ENCODE assay signal across 9 cellular contexts in the genomic region with DNA sequence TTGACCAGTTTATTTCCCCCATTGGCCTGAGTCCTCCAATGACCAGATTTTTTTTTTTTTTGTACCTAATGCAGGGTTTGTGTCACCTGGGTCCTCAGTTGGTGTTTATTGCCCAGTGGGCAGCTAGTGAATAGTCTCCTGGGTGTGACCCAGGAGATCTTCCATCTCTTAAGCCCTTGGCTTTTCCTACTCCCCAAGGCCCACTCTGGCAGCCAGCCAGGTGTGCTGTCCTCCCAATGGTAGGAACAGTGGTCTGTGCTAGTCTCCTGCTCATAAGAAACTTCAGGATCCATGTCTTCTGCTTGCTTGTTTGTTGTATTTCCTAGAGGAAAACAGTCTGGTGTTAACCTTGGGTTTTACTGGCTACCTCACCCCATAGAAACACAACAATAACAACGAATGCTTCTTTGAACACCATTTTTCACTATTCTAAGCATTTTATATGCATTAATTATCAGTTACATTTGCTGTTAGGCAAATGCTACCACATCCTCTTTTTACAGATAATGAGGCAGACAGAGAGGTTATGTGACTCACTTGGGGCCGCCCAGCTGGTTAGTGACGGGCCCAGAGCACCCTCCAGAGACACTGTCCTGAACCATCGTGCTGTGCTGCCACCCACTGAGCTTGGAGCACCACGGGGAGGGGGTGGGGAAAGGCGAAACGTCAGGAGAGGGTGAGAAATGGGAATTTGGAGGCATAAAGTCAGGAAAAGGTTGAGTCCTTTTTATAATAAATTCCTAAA.
DNase-seq lines count a peak whose midpoint lies in the region; ATAC-seq and TF ChIP-seq lines count a peak whose summit lies in the region.
"Had no signal": no experiment of that assay in that cellular context is flagged by ENCODE, and none has a peak within 500 bp of the region (broad histone marks: within the 10 kb centered on the region; RNA-seq: fewer than 3 reads in every experiment).

No MANE protein-coding gene starts in this region.

- POLR2A ChIA-PET in activated B cell treated with CpG ODN at 0.5 μM for 24 hours (lab: Charles Lee): interaction anchor here (0.5 to 2.0 kb wide), 6 partner anchors 59 to 362 kb away, joined by 3 to 12 read pairs (median 5); no protein-coding TSS in a partner anchor

- no peak overlapping the region for H3K4me3 Mint-ChIP-seq in activated B cell treated with CpG ODN at 0.5 μM for 24 hours
- no peak overlapping the region for H3K4me3 Mint-ChIP-seq in dendritic cell treated with granulocyte-macrophage colony-stimulating factor and Interleukin-4, amounts not matched to agents 40 ng/mL and 50 ng/mL, for 4 days
- H3K4me3 Mint-ChIP-seq in stimulated activated naive B cell treated with anti-CD40 and anti-IgM and Interleukin-4, amounts not matched to agents 10 μg/mL and 1 μg/mL and 100 μg/mL, for 72 hours: peak overlapping the region in 1 of 2 donors; percentile 8

- peak; percentile 95 for ATAC-seq in activated B cell treated with CpG ODN at 0.5 μM for 24 hours (ENCODE audit: low read depth)
- ATAC-seq in stimulated activated naive B cell treated with anti-CD40 and anti-IgM and Interleukin-4, amounts not matched to agents 10 μg/mL and 1 μg/mL and 100 μg/mL, for 72 hours (replicated peaks): peak; percentile 92 to 96
- ATAC-seq in HG03159 (IDR thresholded peaks at IDR 0.05; ENCODE audit: unreplicated experiment): no peak
- ATAC-seq in HG02981 (IDR thresholded peaks at IDR 0.05; ENCODE audit: unreplicated experiment): no peak

- peak overlapping the region; percentile 46 for H3K27ac Mint-ChIP-seq in activated B cell treated with CpG ODN at 0.5 μM for 24 hours
- H3K27ac Mint-ChIP-seq in dendritic cell treated with granulocyte-macrophage colony-stimulating factor and Interleukin-4, amounts not matched to agents 40 ng/mL and 50 ng/mL, for 4 days: peak overlapping the region; percentile 12
- H3K27ac Mint-ChIP-seq in stimulated activated naive B cell treated with anti-CD40 and anti-IgM and Interleukin-4, amounts not matched to agents 10 μg/mL and 1 μg/mL and 100 μg/mL, for 72 hours: peak overlapping the region; percentile 49

- no peaks in the 10 kb centered on the region for H3K36me3 Mint-ChIP-seq in activated B cell treated with CpG ODN at 0.5 μM for 24 hours (ENCODE audit: low read depth)
- H3K36me3 Mint-ChIP-seq in dendritic cell treated with granulocyte-macrophage colony-stimulating factor and Interleukin-4, amounts not matched to agents 40 ng/mL and 50 ng/mL, for 4 days (ENCODE audit: low read depth): no peaks in the 10 kb centered on the region
- no peaks in the 10 kb centered on the region for H3K36me3 Mint-ChIP-seq in stimulated activated naive B cell treated with anti-CD40 and anti-IgM and Interleukin-4, amounts not matched to agents 10 μg/mL and 1 μg/mL and 100 μg/mL, for 72 hours

- intact Hi-C loops in activated B cell treated with CpG ODN at 0.5 μM for 24 hours (cut with micrococcal nuclease): loop anchor here (1.0 to 5.0 kb wide), 7 partner anchors 56 to 294 kb away; no protein-coding TSS in a partner anchor
- intact Hi-C loops in dendritic cell treated with granulocyte-macrophage colony-stimulating factor and Interleukin-4, amounts not matched to agents 40 ng/mL and 50 ng/mL, for 4 days (cut with micrococcal nuclease): loop anchor here (10.0 kb wide), 1 partner anchor 224 kb away; no protein-coding TSS in a partner anchor

- DNase-seq in activated CD4-positive, alpha-beta T cell treated with anti-CD3 and anti-CD28 coated beads for 24 hours (ENCODE audit: low read depth in 2 of 2): peak; percentile 29 to 37
- no peak for DNase-seq in activated CD4-positive, alpha-beta T cell treated with anti-CD3 and anti-CD28 coated beads, Interleukin-2, amount 50 U/mL, for 1 hour
- DNase-seq in activated B cell treated with CpG ODN at 0.5 μM for 24 hours (no peak), T-helper 9 cell (no peak)
- peak; percentile 58 for DNase-seq in stimulated activated naive B cell treated with anti-CD40 and anti-IgM and Interleukin-4, amounts not matched to agents 10 μg/mL and 1 μg/mL and 100 μg/mL, for 72 hours
- DNase-seq: effector CD4-positive, alpha-beta T cell had no signal

- CTCF ChIA-PET in activated B cell treated with CpG ODN at 0.5 μM for 24 hours (lab: Charles Lee): interaction anchor here (1.0 to 3.2 kb wide), 11 partner anchors 10 to 362 kb away, joined by 3 to 33 read pairs (median 5); no protein-coding TSS in a partner anchor

- H3K27me3 Mint-ChIP-seq in activated B cell treated with CpG ODN at 0.5 μM for 24 hours: no peaks in the 10 kb centered on the region
- no peaks in the 10 kb centered on the region for H3K27me3 Mint-ChIP-seq in dendritic cell treated with granulocyte-macrophage colony-stimulating factor and Interleukin-4, amounts not matched to agents 40 ng/mL and 50 ng/mL, for 4 days
- no peaks in the 10 kb centered on the region for H3K27me3 Mint-ChIP-seq in stimulated activated naive B cell treated with anti-CD40 and anti-IgM and Interleukin-4, amounts not matched to agents 10 μg/mL and 1 μg/mL and 100 μg/mL, for 72 hours

- TF ChIP-seq CTCF in activated B cell treated with CpG ODN at 0.5 μM for 24 hours (IDR thresholded peaks at IDR 0.05): no peak

- no peaks in the 10 kb centered on the region for H3K9me3 Mint-ChIP-seq in activated B cell treated with CpG ODN at 0.5 μM for 24 hours
- no peaks in the 10 kb centered on the region for H3K9me3 Mint-ChIP-seq in dendritic cell treated with granulocyte-macrophage colony-stimulating factor and Interleukin-4, amounts not matched to agents 40 ng/mL and 50 ng/mL, for 4 days
- no peaks in the 10 kb centered on the region for H3K9me3 Mint-ChIP-seq in stimulated activated naive B cell treated with anti-CD40 and anti-IgM and Interleukin-4, amounts not matched to agents 10 μg/mL and 1 μg/mL and 100 μg/mL, for 72 hours

- H3K4me1 Mint-ChIP-seq in activated B cell treated with CpG ODN at 0.5 μM for 24 hours: peaks cover 43% of the 10 kb centered on the region
- H3K4me1 Mint-ChIP-seq in dendritic cell treated with granulocyte-macrophage colony-stimulating factor and Interleukin-4, amounts not matched to agents 40 ng/mL and 50 ng/mL, for 4 days (ENCODE audit: low read depth): peaks cover 47% of the 10 kb centered on the region
- peaks cover 55 to 75% of the 10 kb centered on the region in 2 donors for H3K4me1 Mint-ChIP-seq in stimulated activated naive B cell treated with anti-CD40 and anti-IgM and Interleukin-4, amounts not matched to agents 10 μg/mL and 1 μg/mL and 100 μg/mL, for 72 hours

Comparison
In these comparisons a context has a peak if more than half of its experiments do, and no peak if none do; other contexts are left out.
1. DNase-seq: peak in activated CD4-positive, alpha-beta T cell treated with anti-CD3 and anti-CD28 coated beads for 24 hours (2 of 2) and stimulated activated naive B cell treated with anti-CD40 and anti-IgM and Interleukin-4, amounts not matched to agents 10 μg/mL and 1 μg/mL and 100 μg/mL, for 72 hours (single experiment); none in activated CD4-positive, alpha-beta T cell treated with anti-CD3 and anti-CD28 coated beads, Interleukin-2, amount 50 U/mL, for 1 hour (single experiment), activated B cell treated with CpG ODN at 0.5 μM for 24 hours (single experiment) and T-helper 9 cell (single experiment).
2. ATAC-seq: peak in activated B cell treated with CpG ODN at 0.5 μM for 24 hours (single experiment) and stimulated activated naive B cell treated with anti-CD40 and anti-IgM and Interleukin-4, amounts not matched to agents 10 μg/mL and 1 μg/mL and 100 μg/mL, for 72 hours (2 of 2); none in HG03159 (single experiment) and HG02981 (single experiment).
3. Peak in every context shown above with its lines, with median percentiles within 50 percentile points of each other: H3K27ac Mint-ChIP-seq.